8 cellular contexts compared by ENCODE assay signal in genomic region chr6:13375360-13375878, GRCh38. TPM values are rescaled to one million over a fixed set of nuclear protein-coding genes. Genes with fewer than 3 reads are reported as not detected.
DNase-seq lines count a peak whose midpoint lies in the region; ATAC-seq lines count a peak whose summit lies in the region.

No MANE protein-coding gene starts in this region.

- peak; percentile 50 for DNase-seq in activated naive CD4-positive, alpha-beta T cell treated with Interleukin-2 at 50 U/mL for 16 hours
- DNase-seq in activated naive CD4-positive, alpha-beta T cell (lab: John Stamatoyannopoulos, UW) = no peak
- DNase-seq in AG20443 (ENCODE audit: low spot score) = no peak
- DNase-seq in H4 (ENCODE audit: low spot score) = no peak

- no peaks in the 10 kb centered on the region for H3K36me3 Mint-ChIP-seq in activated T-helper 17 cell treated with anti-CD3 and anti-CD28 coated beads, Interleukin-2, amount 50 U/mL, for 72 hours (ENCODE audit: low read depth)
- peaks cover 18% of the 10 kb centered on the region for H3K36me3 Mint-ChIP-seq in stimulated activated naive CD8-positive, alpha-beta T cell treated with anti-CD3 and anti-CD28 coated beads, Interleukin-15, Interleukin-2, amounts not matched to agents 100 ng/mL and 50 ng/mL, for 24 hours (ENCODE audit: low read depth)

- H3K9me3 Mint-ChIP-seq in activated T-helper 17 cell treated with anti-CD3 and anti-CD28 coated beads, Interleukin-2, amount 50 U/mL, for 72 hours = no peaks in the 10 kb centered on the region
- H3K9me3 Mint-ChIP-seq in stimulated activated naive CD8-positive, alpha-beta T cell treated with anti-CD3 and anti-CD28 coated beads, Interleukin-15, Interleukin-2, amounts not matched to agents 100 ng/mL and 50 ng/mL, for 24 hours = no peaks in the 10 kb centered on the region

- H3K4me3 Mint-ChIP-seq in activated T-helper 17 cell treated with anti-CD3 and anti-CD28 coated beads, Interleukin-2, amount 50 U/mL, for 72 hours = peak overlapping the region; percentile 23
- H3K4me3 Mint-ChIP-seq in stimulated activated naive CD8-positive, alpha-beta T cell treated with anti-CD3 and anti-CD28 coated beads, Interleukin-15, Interleukin-2, amounts not matched to agents 100 ng/mL and 50 ng/mL, for 24 hours = peak overlapping the region; percentile 55

- H3K27me3 Mint-ChIP-seq in activated T-helper 17 cell treated with anti-CD3 and anti-CD28 coated beads, Interleukin-2, amount 50 U/mL, for 72 hours = no peaks in the 10 kb centered on the region
- H3K27me3 Mint-ChIP-seq in stimulated activated naive CD8-positive, alpha-beta T cell treated with anti-CD3 and anti-CD28 coated beads, Interleukin-15, Interleukin-2, amounts not matched to agents 100 ng/mL and 50 ng/mL, for 24 hours = no peaks in the 10 kb centered on the region

- ATAC-seq in HG03135 (IDR thresholded peaks at IDR 0.05; ENCODE audit: unreplicated experiment) = peak; percentile 60
- peak; percentile 93 for ATAC-seq in activated T-helper 17 cell treated with anti-CD3 and anti-CD28 coated beads, Interleukin-2, amount 50 U/mL, for 72 hours (replicated peaks)
- no peak for ATAC-seq in HG02623 (IDR thresholded peaks at IDR 0.05; ENCODE audit: unreplicated experiment)

- peaks cover 5% of the 10 kb centered on the region for H3K4me1 Mint-ChIP-seq in activated T-helper 17 cell treated with anti-CD3 and anti-CD28 coated beads, Interleukin-2, amount 50 U/mL, for 72 hours
- peaks cover 49% of the 10 kb centered on the region for H3K4me1 Mint-ChIP-seq in stimulated activated naive CD8-positive, alpha-beta T cell treated with anti-CD3 and anti-CD28 coated beads, Interleukin-15, Interleukin-2, amounts not matched to agents 100 ng/mL and 50 ng/mL, for 24 hours (ENCODE audit: low read depth)

- no peak overlapping the region for H3K27ac Mint-ChIP-seq in activated T-helper 17 cell treated with anti-CD3 and anti-CD28 coated beads, Interleukin-2, amount 50 U/mL, for 72 hours
- H3K27ac Mint-ChIP-seq in stimulated activated naive CD8-positive, alpha-beta T cell treated with anti-CD3 and anti-CD28 coated beads, Interleukin-15, Interleukin-2, amounts not matched to agents 100 ng/mL and 50 ng/mL, for 24 hours = peak overlapping the region; percentile 81

RNA-seq across cellular contexts. Expression of gene TBC1D7, which starts 47.1 kb away (rescaled TPM):
- 10 to 100 TPM in 1 of 2 donors, 1 to 10 TPM in 1; 9.6 to 16.2 TPM for total RNA-seq in activated T-helper 17 cell treated with anti-CD3 and anti-CD28 coated beads, Interleukin-2, amount 50 U/mL, for 72 hours
- total RNA-seq in H4 (2014; rRNA removed; shearing (Covaris generic)) = 31.9 and 33.7 TPM in 2 replicates
